In the genomic region with DNA sequence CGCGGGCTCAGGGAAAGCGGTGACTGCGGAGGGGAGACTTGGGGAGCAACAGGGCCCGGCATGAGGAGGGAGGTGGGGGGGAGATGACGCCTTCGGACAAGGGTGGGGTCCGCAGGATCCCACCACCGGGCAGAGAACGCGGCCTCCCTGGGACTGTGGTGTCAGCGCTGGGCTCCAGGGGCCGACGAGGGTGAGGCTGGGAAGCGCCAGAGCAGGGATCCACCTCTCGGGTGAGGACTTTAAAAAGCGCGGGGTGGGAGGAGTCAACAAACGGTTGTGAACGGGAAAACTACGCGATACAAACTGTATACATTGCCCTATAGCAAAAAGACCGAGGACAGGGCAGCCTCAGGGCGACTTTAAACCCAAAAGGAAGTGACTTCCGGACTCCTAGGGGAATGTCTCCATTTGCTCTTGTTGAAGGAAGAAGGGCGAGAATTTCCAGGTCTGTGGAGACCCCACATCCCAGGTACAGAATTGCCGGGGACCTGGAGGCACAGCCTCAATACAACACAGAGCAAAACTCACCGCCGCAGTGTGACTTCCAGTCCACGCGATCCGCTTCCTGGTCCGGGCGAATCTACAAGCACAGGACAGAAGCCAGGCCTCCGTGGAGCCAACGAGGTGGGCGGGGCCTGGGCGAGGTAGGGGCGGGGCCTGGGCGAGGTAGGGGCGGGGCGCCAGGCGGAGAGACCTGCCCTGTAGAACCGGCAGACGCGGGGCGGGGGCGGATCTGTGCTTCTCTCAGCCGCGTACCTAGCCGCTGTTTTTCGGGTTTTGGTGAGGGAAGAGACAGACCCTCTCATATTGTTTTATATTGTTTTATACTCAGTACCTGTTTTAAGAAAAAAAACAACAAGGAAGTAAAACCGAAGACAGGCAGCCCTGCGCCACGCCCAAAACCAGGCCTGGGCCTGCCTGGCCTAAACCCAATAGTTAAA, we compare ENCODE assay signal across 8 cellular contexts. TPM values are rescaled to one million over a fixed set of nuclear protein-coding genes. Genes with fewer than 3 reads are reported as not detected.
DNase-seq lines count a peak whose midpoint lies in the region; ATAC-seq and TF ChIP-seq lines count a peak whose summit lies in the region.

Gene ZNF888, minus strand, starts transcription at position 588 of the 941 bp plus-strand sequence. CDS start 5,555 bp downstream, outside the sequence.

- H3K9ac ChIP-seq in HUES6 (ENCODE audit: low read length), result peak within 1 kb of the TSS; percentile 81

- H3K27ac Mint-ChIP-seq in nephron progenitor cell, result peak within 1 kb of the TSS; percentile 94

- peaks cover 13% of the 10 kb centered on the region for H3K36me3 ChIP-seq in HUES6 (ENCODE audit: control insufficient read depth, insufficient read depth, low read length)

- H3K4me1 Mint-ChIP-seq in nephron progenitor cell, result peaks cover 21% of the 10 kb centered on the region

- TF ChIP-seq CTCF in fibroblast of pulmonary artery (IDR thresholded peaks at IDR 0.05; ENCODE audit: low read length, missing control alignments) (no peak), nephron progenitor cell (IDR thresholded peaks at IDR 0.05) (no peak)

- peak; percentile 90 for ATAC-seq in GM21381 (IDR thresholded peaks at IDR 0.05; ENCODE audit: unreplicated experiment)
- peak; percentile 100 for ATAC-seq in stimulated activated naive CD8-positive, alpha-beta T cell treated with anti-CD3 and anti-CD28 coated beads, Interleukin-15, Interleukin-2, amounts not matched to agents 100 U/mL and 50 U/mL, for 24 hours

- no peaks in the 10 kb centered on the region for H3K27me3 ChIP-seq in HUES6 (ENCODE audit: control insufficient read depth, insufficient read depth, low read length)

- H3K36me3 Mint-ChIP-seq in nephron progenitor cell (ENCODE audit: low read depth), result peaks cover 43% of the 10 kb centered on the region

- no peaks in the 10 kb centered on the region for H3K9me3 ChIP-seq in HUES6 (ENCODE audit: control insufficient read depth, insufficient read depth, low read depth, low read length)

- peak within 1 kb of the TSS; percentile 67; the same call in 1 of the 2 replicates for H3K27ac ChIP-seq in HUES6 (ENCODE audit: low read depth, low read length)

- H3K4me1 ChIP-seq in HUES6 (ENCODE audit: control insufficient read depth, insufficient read depth, low read length), result peaks cover 17% of the 10 kb centered on the region

- peak; percentile 57 for DNase-seq in COR-L47 (lab: John Stamatoyannopoulos, UW)
- peak; percentile 79 for DNase-seq in RPMI7951 (ENCODE audit: low read depth)
- DNase-seq in activated effector memory CD4-positive, alpha-beta T cell treated with Interleukin-2 at 50 U/mL for 16 hours, result peak; percentile 79
- peak; percentile 82 for DNase-seq in fibroblast of pulmonary artery (ENCODE audit: low read depth)
- peak; percentile 88 for DNase-seq in nephron progenitor cell
- DNase-seq in stimulated activated naive CD8-positive, alpha-beta T cell treated with anti-CD3 and anti-CD28 coated beads, Interleukin-15, Interleukin-2, amounts not matched to agents 100 U/mL and 50 U/mL, for 24 hours, result peak; percentile 87

- H3K4me3 ChIP-seq in HUES6 (ENCODE audit: low read depth, low read length), result peak within 1 kb of the TSS; percentile 88
- H3K4me3 ChIP-seq in fibroblast of pulmonary artery (replicated peaks; ENCODE audit: low read depth, low read length), result peak within 1 kb of the TSS; percentile 73

- peaks cover 3% of the 10 kb centered on the region for H3K27me3 Mint-ChIP-seq in nephron progenitor cell (ENCODE audit: low read depth, poor library complexity)

- H3K9me3 Mint-ChIP-seq in nephron progenitor cell, result peaks cover 28% of the 10 kb centered on the region

- H3K4me3 Mint-ChIP-seq in nephron progenitor cell, result peak within 1 kb of the TSS; percentile 88

RNA-seq across cellular contexts. Expression of gene ZNF888, which starts in this region (rescaled TPM):
- total RNA-seq in RPMI7951 (2014; rRNA removed; shearing (Covaris generic)), result 4.6 and 5.6 TPM in 2 replicates

Comparison
In these comparisons a context has a peak if more than half of its experiments do, and no peak if none do; other contexts are left out.
1. Peak in every context shown above with its lines: DNase-seq, ATAC-seq, H3K4me3 ChIP-seq and H3K27ac ChIP-seq.